ENCODE assay signal across 25 cellular contexts in the genomic region with DNA sequence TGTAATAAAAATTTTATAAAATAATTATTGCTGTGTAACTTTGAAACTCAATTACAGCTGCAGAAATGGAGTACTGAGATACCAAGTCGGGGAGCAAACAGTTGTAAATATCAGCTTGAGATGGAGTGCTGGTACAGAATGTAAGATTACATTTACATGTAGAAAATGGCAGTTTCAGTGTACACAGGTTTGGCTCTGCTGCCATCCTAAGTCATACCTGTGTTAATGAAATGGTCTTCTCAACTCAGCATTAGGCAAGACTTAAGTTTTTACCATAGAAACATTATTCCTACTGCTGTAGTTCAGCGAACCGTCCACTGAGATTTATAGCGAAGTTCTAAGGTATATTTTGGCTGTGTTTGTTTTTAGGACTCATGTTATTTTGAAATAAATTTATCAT.
"Had no signal": no experiment of that assay in that cellular context is flagged by ENCODE, and none has a peak within 500 bp of the region (broad histone marks: within the 10 kb centered on the region; RNA-seq: fewer than 3 reads in every experiment).

No MANE protein-coding gene starts in this region.

- H3K36me3 ChIP-seq: brain microvascular endothelial cell, gastrocnemius medialis, thoracic aorta, uterus, WERI-Rb-1 had no signal

- DNase-seq: activated CD4-positive, alpha-beta T cell treated with anti-CD3 and anti-CD28 coated beads for 48 hours; activated CD4-positive, alpha-beta T cell treated with anti-CD3 and anti-CD28 coated beads, Interleukin-2, amount 50 U/mL, for 48 hours; activated effector memory CD4-positive, alpha-beta T cell treated with Interleukin-2 at 50 U/mL for 16 hours; activated naive CD4-positive, alpha-beta T cell treated with anti-CD3 and anti-CD28 coated beads for 36 hours; activated naive CD8-positive, alpha-beta T cell treated with anti-CD3 and anti-CD28 coated beads, Interleukin-2, amount 10 ng/mL, durations not matched to agents 7 days and 5 days; brain microvascular endothelial cell; cortex of kidney; effector memory CD8-positive, alpha-beta T cell; erythroblast; gastrocnemius medialis; glutamatergic neuron; islet precursor cell; left ventricle myocardium superior; mucosa of descending colon; stimulated activated CD4-positive, alpha-beta T cell treated with anti-CD3 and anti-CD28 coated beads, Interleukin-12 subunit alpha, Interleukin-12 subunit beta, amount 100 ng/mL, for 4 hours; stimulated activated CD4-positive, alpha-beta T cell treated with anti-CD3 and anti-CD28 coated beads, Interleukin-4, amount 100 ng/mL, for 1 hour; T-helper 9 cell; uterus; WERI-Rb-1 had no signal

- H3K36me3 Mint-ChIP-seq: type B pancreatic cell had no signal

- H3K27me3 Mint-ChIP-seq: activated naive CD8-positive, alpha-beta T cell treated with anti-CD3 and anti-CD28 coated beads, Interleukin-2, amount 10 ng/mL, durations not matched to agents 7 days and 5 days; effector memory CD8-positive, alpha-beta T cell; natural killer cell treated with Interleukin-12 subunit alpha and Interleukin-12 subunit beta and Interleukin-15 and Interleukin-18, amount 100 ng/mL, for 72 hours; progenitor cell of endocrine pancreas; stimulated activated naive CD8-positive, alpha-beta T cell treated with anti-CD3 and anti-CD28 coated beads, Interleukin-15, Interleukin-2, amounts not matched to agents 100 ng/mL and 50 ng/mL, for 24 hours; type B pancreatic cell had no signal

- H3K9me3 ChIP-seq: gastrocnemius medialis, uterus had no signal

- H3K4me1 ChIP-seq: gastrocnemius medialis, uterus had no signal

- H3K27ac ChIP-seq: brain microvascular endothelial cell, gastrocnemius medialis, skin epidermis, thoracic aorta, uterus, WERI-Rb-1 had no signal

- H3K27ac Mint-ChIP-seq: activated naive CD4-positive, alpha-beta T cell treated with anti-CD3 and anti-CD28 coated beads for 36 hours; activated naive CD8-positive, alpha-beta T cell treated with anti-CD3 and anti-CD28 coated beads, Interleukin-2, amount 10 ng/mL, durations not matched to agents 7 days and 5 days; effector memory CD8-positive, alpha-beta T cell; natural killer cell treated with Interleukin-12 subunit alpha and Interleukin-12 subunit beta and Interleukin-15 and Interleukin-18, amount 100 ng/mL, for 72 hours; progenitor cell of endocrine pancreas; stimulated activated naive CD8-positive, alpha-beta T cell treated with anti-CD3 and anti-CD28 coated beads, Interleukin-15, Interleukin-2, amounts not matched to agents 100 ng/mL and 50 ng/mL, for 24 hours; type B pancreatic cell had no signal

- H3K4me3 Mint-ChIP-seq: activated naive CD4-positive, alpha-beta T cell treated with anti-CD3 and anti-CD28 coated beads for 36 hours; activated naive CD8-positive, alpha-beta T cell treated with anti-CD3 and anti-CD28 coated beads, Interleukin-2, amount 10 ng/mL, durations not matched to agents 7 days and 5 days; effector memory CD8-positive, alpha-beta T cell; natural killer cell treated with Interleukin-12 subunit alpha and Interleukin-12 subunit beta and Interleukin-15 and Interleukin-18, amount 100 ng/mL, for 72 hours; stimulated activated naive CD8-positive, alpha-beta T cell treated with anti-CD3 and anti-CD28 coated beads, Interleukin-15, Interleukin-2, amounts not matched to agents 100 ng/mL and 50 ng/mL, for 24 hours; type B pancreatic cell had no signal

- H3K4me3 ChIP-seq: gastrocnemius medialis, mucosa of descending colon, skin epidermis, thoracic aorta, uterus had no signal
